In the genomic region with DNA sequence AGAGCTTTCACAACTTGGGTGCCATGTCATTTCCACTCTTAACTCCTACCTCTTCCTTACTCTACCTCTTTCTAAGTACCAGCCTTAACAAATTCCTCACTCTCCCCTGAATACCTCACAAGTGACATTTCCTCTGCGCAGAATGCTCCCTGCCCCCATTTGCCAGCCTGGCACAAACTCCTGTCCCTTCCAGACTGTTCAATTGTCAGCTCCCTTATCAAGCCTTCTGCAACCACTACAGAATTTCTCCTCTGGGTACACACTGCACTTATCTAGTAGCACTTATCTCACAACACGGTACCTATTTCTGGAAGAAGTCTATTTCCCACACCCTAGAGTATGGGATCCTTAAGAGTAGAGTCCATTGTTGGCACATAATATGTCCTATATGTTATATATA, we compare ENCODE assay signal across 25 cellular contexts. TPM values are rescaled to one million over a fixed set of nuclear protein-coding genes. Genes with fewer than 3 reads are reported as not detected.
A peak's percentile ranks its signal among the peaks of the same experiment; 100 is the strongest.
DNase-seq lines count a peak whose midpoint lies in the region; ATAC-seq and TF ChIP-seq lines count a peak whose summit lies in the region.
"Had no signal": no experiment of that assay in that cellular context is flagged by ENCODE, and none has a peak within 500 bp of the region (broad histone marks: within the 10 kb centered on the region; RNA-seq: fewer than 3 reads in every experiment).

No MANE protein-coding gene starts in this region.

- TF ChIP-seq CTCF in heart left ventricle (IDR thresholded peaks at IDR 0.05) (no peak), upper lobe of right lung (IDR thresholded peaks at IDR 0.05) (no peak)

- ATAC-seq in heart left ventricle: peak; percentile 93 to 94 (median 94)
- ATAC-seq in right cardiac atrium: peak; percentile 85 to 86
- peak; percentile 89 for ATAC-seq in upper lobe of right lung
- ATAC-seq in GM21737 (IDR thresholded peaks at IDR 0.05; ENCODE audit: unreplicated experiment): no peak
- ATAC-seq: PC-3 had no signal

- no peak for TF ChIP-seq POLR2A in heart left ventricle (IDR thresholded peaks at IDR 0.05)

- peaks cover 8% of the 10 kb centered on the region; the same call in 1 of the 2 replicates for H3K36me3 ChIP-seq in SJSA1
- peaks cover 0 to 35% (median 20%) of the 10 kb centered on the region in 9 donors for H3K36me3 ChIP-seq in heart left ventricle
- peaks cover 10% of the 10 kb centered on the region for H3K36me3 ChIP-seq in upper lobe of right lung

- H3K4me3 ChIP-seq in SJSA1 (no peak overlapping the region), heart left ventricle (no peak overlapping the region), right cardiac atrium (ENCODE audit: low read length) (no peak overlapping the region), upper lobe of right lung (no peak overlapping the region)

- intact Hi-C loops in heart left ventricle (cut with DNase I): loop anchor here in 1 of 10 donors (10.0 kb wide), 1 partner anchor 62 kb away; no protein-coding TSS in a partner anchor
- intact Hi-C loops in right cardiac atrium (cut with DNase I): no loop called here
- intact Hi-C loops in upper lobe of right lung (cut with DNase I): no loop called here

- H3K27me3 ChIP-seq in SJSA1 (replicated peaks): no peaks in the 10 kb centered on the region
- H3K27me3 ChIP-seq in heart left ventricle: no peaks in the 10 kb centered on the region
- no peaks in the 10 kb centered on the region for H3K27me3 ChIP-seq in right cardiac atrium (ENCODE audit: control insufficient read depth, insufficient read depth)
- no peaks in the 10 kb centered on the region for H3K27me3 ChIP-seq in upper lobe of right lung
- H3K27me3 ChIP-seq: BE2C had no signal

- DNase-seq in SJSA1 (ENCODE audit: low read depth in 1 of 2, low spot score in 2 of 2): no peak
- DNase-seq in heart left ventricle: peak in 4 of 5 donors; percentile 28 to 75 (median 42)
- DNase-seq in right cardiac atrium: peak in 2 of 3 donors; percentile 56 to 60
- DNase-seq in upper lobe of right lung: no peak
- no peak for DNase-seq in ACHN
- DNase-seq in DMS79 (lab: John Stamatoyannopoulos, UW): no peak
- DNase-seq: BE2C; CD8-positive, alpha-beta memory T cell; DMS 273 treated with DMSO at 0.1 percent for 48 hours; DMS79 treated with DMSO at 0.1 percent for 48 hours; GF-D8; Kasumi-1; MV-4-11; NCI-H1105; NCI-H1436 treated with DMSO at 0.1 percent for 48 hours; NCI-H187 treated with DMSO at 0.1 percent for 48 hours; NCI-H446; NCI-H524 treated with DMSO at 0.1 percent for 48 hours; NCI-H82; NK-92 treated with Interleukin-12 subunit alpha and Interleukin-12 subunit beta, amount 100 ng/mL, for 24 hours; PC-3; RPMI8226; SIG-M5; SK-N-SH had no signal

- WGBS in heart left ventricle, 4 donors: 52 to 65% (median 62%) methylated on average over 2 of the region's 2 CpGs
- 70% methylated on average over 2 of the region's 2 CpGs for WGBS in right cardiac atrium

- H3K4me1 ChIP-seq in SJSA1 (replicated peaks) (peaks cover 55% of the 10 kb centered on the region), heart left ventricle (peaks cover 0 to 37% (median 17%) of the 10 kb centered on the region in 12 donors), right cardiac atrium (ENCODE audit: control insufficient read depth, insufficient read depth, low read length) (peaks cover 4% of the 10 kb centered on the region), upper lobe of right lung (no peaks in the 10 kb centered on the region)

- H3K9me3 ChIP-seq in SJSA1 (replicated peaks) (0 out of 2 replicates have a peak, but pooled peaks cover 1% of the 10 kb centered on the region), heart left ventricle (no peaks in the 10 kb centered on the region), right cardiac atrium (ENCODE audit: control insufficient read depth, low read length) (no peaks in the 10 kb centered on the region), upper lobe of right lung (no peaks in the 10 kb centered on the region)
- H3K9me3 ChIP-seq: BE2C, SK-N-SH had no signal

- peak overlapping the region; percentile 75; the same call in 1 of the 2 replicates for H3K27ac ChIP-seq in SJSA1
- H3K27ac ChIP-seq in heart left ventricle: peak overlapping the region in 11 of 12 donors; percentile 5 to 75 (median 59)
- no peak overlapping the region for H3K27ac ChIP-seq in right cardiac atrium (ENCODE audit: low read length)
- H3K27ac ChIP-seq in upper lobe of right lung: no peak overlapping the region

- in situ Hi-C loops in ACHN (cut with HindIII; ENCODE audit: low pct_ligation_motif_present, low pct_unique_long_range_greater_than_20kb, low sequenced_read_pairs): no loop called here

RNA-seq across cellular contexts. Expression of a gene that starts 39.1 kb away (rescaled TPM):
- 28.6 and 89.9 TPM in 2 replicates for total RNA-seq in SJSA1 (2014; rRNA removed; shearing (Covaris generic))
- total RNA-seq in heart left ventricle (100 to 1,000 TPM; 135 to 237 (median 179) TPM), right cardiac atrium (100 to 1,000 TPM; 190 to 236 (median 223) TPM), upper lobe of right lung (118 TPM)
- polyA plus RNA-seq in heart left ventricle (100 to 1,000 TPM; 124 to 242 TPM), right cardiac atrium (287 TPM)

RNA-seq across cellular contexts. Expression of a gene that starts 39.4 kb away (rescaled TPM):
- 39.4 and 51.1 TPM in 2 replicates for total RNA-seq in SJSA1 (2014; rRNA removed; shearing (Covaris generic))
- 10 to 100 TPM; 26.4 to 44.8 (median 35.3) TPM for total RNA-seq in heart left ventricle
- 10 to 100 TPM; 12.0 to 49.6 TPM for polyA plus RNA-seq in heart left ventricle
- total RNA-seq in right cardiac atrium: 10 to 100 TPM; 27.6 to 37.9 (median 32.8) TPM
- 26.0 TPM for polyA plus RNA-seq in right cardiac atrium
- total RNA-seq in upper lobe of right lung: 27.4 TPM

Comparison
In these comparisons a context has a peak if more than half of its experiments do, and no peak if none do; other contexts are left out.
1. H3K27ac ChIP-seq: peak in SJSA1 (single experiment) and heart left ventricle (11 of 12); none in right cardiac atrium (single experiment) and upper lobe of right lung (single experiment).
2. DNase-seq: peak in heart left ventricle (4 of 5) and right cardiac atrium (2 of 3); none in SJSA1 (0 of 2), upper lobe of right lung (single experiment), ACHN (single experiment) and DMS79 (single experiment).